Comparison of ENCODE assay signal across 17 cellular contexts in genomic region chr12:101775814-101776213, GRCh38. TPM values are rescaled to one million over a fixed set of nuclear protein-coding genes. Genes with fewer than 3 reads are reported as not detected.
"Had no signal": no experiment of that assay in that cellular context is flagged by ENCODE, and none has a peak within 500 bp of the region (broad histone marks: within the 10 kb centered on the region; RNA-seq: fewer than 3 reads in every experiment).

No MANE protein-coding gene starts in this region.

- H3K36me3 Mint-ChIP-seq: mesothelial cell of epicardium had no signal

- H3K4me1 Mint-ChIP-seq: endodermal cell, mesothelial cell of epicardium had no signal

- H3K27me3 Mint-ChIP-seq: activated CD4-positive, alpha-beta T cell treated with anti-CD3 and anti-CD28 coated beads, Interleukin-2, amount 10 ng/mL, durations not matched to agents 7 days and 5 days; activated T-helper 17 cell treated with anti-CD3 and anti-CD28 coated beads, Interleukin-2, amount 50 U/mL, for 72 hours had no signal

- H3K9me3 Mint-ChIP-seq: activated CD4-positive, alpha-beta T cell treated with anti-CD3 and anti-CD28 coated beads, Interleukin-2, amount 10 ng/mL, durations not matched to agents 7 days and 5 days; activated T-helper 17 cell treated with anti-CD3 and anti-CD28 coated beads, Interleukin-2, amount 50 U/mL, for 72 hours; endodermal cell; mesothelial cell of epicardium; T-helper 2 cell treated with Interferon-gamma antibody and Interleukin-4, amounts not matched to agents 5 μg/mL and 100 μg/mL, for 36 hours had no signal

- H3K4me3 ChIP-seq: gastrocnemius medialis, heart right ventricle, lung, sigmoid colon, spleen had no signal

- H3K27me3 ChIP-seq: gastrocnemius medialis, heart right ventricle, sigmoid colon, spleen had no signal

- H3K4me1 ChIP-seq: sigmoid colon had no signal

- H3K36me3 ChIP-seq: gastrocnemius medialis had no signal

- DNase-seq: activated CD4-positive, alpha-beta T cell treated with anti-CD3 and anti-CD28 coated beads, Interleukin-2, amount 10 ng/mL, durations not matched to agents 7 days and 5 days; activated CD4-positive, CD25-positive, alpha-beta regulatory T cell; activated naive CD4-positive, alpha-beta T cell treated with Interleukin-2 at 50 U/mL for 16 hours; amygdala; endodermal cell; gastrocnemius medialis; heart right ventricle; left colon; sigmoid colon; spleen had no signal

- ATAC-seq: activated T-helper 17 cell treated with anti-CD3 and anti-CD28 coated beads, Interleukin-2, amount 50 U/mL, for 72 hours; gastrocnemius medialis; heart right ventricle; left colon had no signal

- H3K27ac Mint-ChIP-seq: activated CD4-positive, alpha-beta T cell treated with anti-CD3 and anti-CD28 coated beads, Interleukin-2, amount 10 ng/mL, durations not matched to agents 7 days and 5 days; activated T-helper 17 cell treated with anti-CD3 and anti-CD28 coated beads, Interleukin-2, amount 50 U/mL, for 72 hours; endodermal cell; mesothelial cell of epicardium; T-helper 2 cell treated with Interferon-gamma antibody and Interleukin-4, amounts not matched to agents 5 μg/mL and 100 μg/mL, for 36 hours had no signal

- H3K27ac ChIP-seq: parathyroid adenoma, sigmoid colon had no signal

- H3K9me3 ChIP-seq: gastrocnemius medialis, heart right ventricle, sigmoid colon, spleen had no signal

- H3K4me3 Mint-ChIP-seq: activated CD4-positive, alpha-beta T cell treated with anti-CD3 and anti-CD28 coated beads, Interleukin-2, amount 10 ng/mL, durations not matched to agents 7 days and 5 days; activated T-helper 17 cell treated with anti-CD3 and anti-CD28 coated beads, Interleukin-2, amount 50 U/mL, for 72 hours; endodermal cell; mesothelial cell of epicardium; T-helper 2 cell treated with Interferon-gamma antibody and Interleukin-4, amounts not matched to agents 5 μg/mL and 100 μg/mL, for 36 hours had no signal

RNA-seq across cellular contexts. Expression of gene SYCP3, which starts 36.6 kb away (rescaled TPM):
- total RNA-seq: dermis microvascular lymphatic vessel endothelial cell, endodermal cell, ureter had no signal
